24 cellular contexts compared by ENCODE assay signal in genomic region chr1:50176563-50176885, GRCh38.
"Had no signal": no experiment of that assay in that cellular context is flagged by ENCODE, and none has a peak within 500 bp of the region (broad histone marks: within the 10 kb centered on the region; RNA-seq: fewer than 3 reads in every experiment).

No MANE protein-coding gene starts in this region.

- DNase-seq: activated B cell treated with CpG ODN at 0.5 μM for 24 hours; activated CD4-positive, alpha-beta T cell treated with anti-CD3 and anti-CD28 coated beads for 1 hour; activated CD4-positive, alpha-beta T cell treated with anti-CD3 and anti-CD28 coated beads, Interleukin-2, amount 10 ng/mL, durations not matched to agents 24 days and 14 days; activated CD4-positive, alpha-beta T cell treated with anti-CD3 and anti-CD28 coated beads, Interleukin-2, amount 50 U/mL, for 48 hours; activated CD8-positive, alpha-beta memory T cell treated with anti-CD3 and anti-CD28 coated beads, Interleukin-2, amount 10 ng/mL, durations not matched to agents 7 days and 5 days; activated effector memory CD4-positive, alpha-beta T cell treated with anti-CD3 and anti-CD28 coated beads, Interleukin-2, amount 50 U/mL, for 16 hours; activated naive CD4-positive, alpha-beta T cell treated with Interleukin-2 at 50 U/mL for 16 hours; activated naive CD8-positive, alpha-beta T cell treated with anti-CD3 and anti-CD28 coated beads, Interleukin-2, amount 50 U/mL, for 24 hours; activated T-cell treated with anti-CD3 and anti-CD28 coated beads, Interleukin-2, amount 50 U/mL, for 24 hours; amniotic stem cell; NCI-H1092; NCI-H2029; NCI-H524 treated with DMSO at 0.1 percent for 48 hours; NCI-H748 treated with DMSO at 0.1 percent for 48 hours; OCI-M1; RPMI8226; T-cell; T-helper 2 cell; T1000 had no signal

- H3K27ac ChIP-seq: KMS-11, SK-N-MC had no signal

- ATAC-seq: activated CD8-positive, alpha-beta memory T cell treated with anti-CD3 and anti-CD28 coated beads, Interleukin-2, amount 10 ng/mL, durations not matched to agents 7 days and 5 days; activated naive CD4-positive, alpha-beta T cell treated with anti-CD3 and anti-CD28 coated beads, Interleukin-2, amount 50 U/mL, for 72 hours; activated naive CD8-positive, alpha-beta T cell treated with anti-CD3 and anti-CD28 coated beads, Interleukin-2, amount 50 U/mL, for 24 hours; Panc1; Right ventricle myocardium inferior; T-cell had no signal

- H3K4me3 ChIP-seq: SK-N-MC had no signal
